In the genomic region with DNA sequence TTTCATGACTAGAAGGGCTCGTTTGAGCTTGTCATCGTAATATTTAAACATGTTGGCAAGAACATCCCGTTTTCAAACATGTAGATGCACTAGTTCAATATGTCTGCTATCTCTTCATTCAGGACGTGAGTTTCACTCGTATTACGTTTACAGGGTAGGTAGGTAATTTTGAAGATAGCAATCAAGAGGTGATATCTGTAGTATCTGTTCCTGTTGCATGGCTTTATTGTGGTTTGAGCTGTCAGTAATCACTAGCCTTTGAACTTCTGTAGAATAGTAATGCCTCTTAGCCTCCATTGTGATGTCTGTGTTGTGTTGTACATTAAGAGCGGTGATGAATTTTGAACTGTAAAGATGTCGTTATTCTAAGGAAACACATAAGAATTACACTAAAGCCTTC, we compare ENCODE assay signal across 17 cellular contexts.
DNase-seq lines count a peak whose midpoint lies in the region; ATAC-seq, FAIRE-seq and TF ChIP-seq lines count a peak whose summit lies in the region.
"Had no signal": no experiment of that assay in that cellular context is flagged by ENCODE, and none has a peak within 500 bp of the region (broad histone marks: within the 10 kb centered on the region; RNA-seq: fewer than 3 reads in every experiment).

No MANE protein-coding gene starts in this region.

- H3K36me3 ChIP-seq in esophagus muscularis mucosa, result peaks cover 0 to 35% (median 5%) of the 10 kb centered on the region in 4 donors

- no peak for TF ChIP-seq POLR2A in esophagus muscularis mucosa (IDR thresholded peaks at IDR 0.05; ENCODE audit: low read depth)

- no peak overlapping the region for H3K27ac Mint-ChIP-seq in CD4-positive, alpha-beta T cell
- peak overlapping the region; percentile 16 for H3K27ac Mint-ChIP-seq in T-helper 17 cell
- H3K27ac Mint-ChIP-seq: GM23338 had no signal

- no peaks in the 10 kb centered on the region for H3K9me3 ChIP-seq in CD4-positive, alpha-beta T cell (ENCODE audit: control insufficient read depth, low read length)
- no peaks in the 10 kb centered on the region for H3K9me3 ChIP-seq in T-helper 17 cell (ENCODE audit: control insufficient read depth, low read length, poor library complexity, severe bottlenecking)
- no peaks in the 10 kb centered on the region for H3K9me3 ChIP-seq in esophagus muscularis mucosa
- H3K9me3 ChIP-seq: A549 had no signal

- H3K4me3 ChIP-seq in esophagus muscularis mucosa, result no peak overlapping the region
- H3K4me3 ChIP-seq: A549, BLaER1, GM23338, SK-N-MC had no signal

- H3K36me3 Mint-ChIP-seq in CD4-positive, alpha-beta T cell (ENCODE audit: low read depth), result no peaks in the 10 kb centered on the region
- peaks cover under 1% of the 10 kb centered on the region for H3K36me3 Mint-ChIP-seq in T-helper 17 cell (ENCODE audit: low read depth)

- CTCF ChIA-PET in CD4-positive, alpha-beta T cell (lab: Charles Lee), result interaction anchor here (1.2 kb wide), 1 partner anchor 68 kb away, joined by 3 read pairs; no protein-coding TSS in a partner anchor

- no peaks in the 10 kb centered on the region for H3K27me3 ChIP-seq in CD4-positive, alpha-beta T cell (ENCODE audit: control insufficient read depth, insufficient read depth, low read length)
- no peaks in the 10 kb centered on the region for H3K27me3 ChIP-seq in esophagus muscularis mucosa
- H3K27me3 ChIP-seq: BLaER1 had no signal

- no peak for TF ChIP-seq CTCF in CD4-positive, alpha-beta T cell (IDR thresholded peaks at IDR 0.05)
- TF ChIP-seq CTCF in esophagus muscularis mucosa (IDR thresholded peaks at IDR 0.05), result no peak

- WGBS in esophagus muscularis mucosa, result 89% methylated on average over 8 of the region's 8 CpGs

- no peak overlapping the region for H3K27ac ChIP-seq in CD4-positive, alpha-beta T cell (ENCODE audit: low read depth, low read length)
- H3K27ac ChIP-seq in esophagus muscularis mucosa (replicated peaks in 1 of 4), result no peak overlapping the region
- H3K27ac ChIP-seq: A549, BLaER1, KMS-11, SK-N-MC had no signal

- POLR2A ChIA-PET in CD4-positive, alpha-beta T cell (lab: Charles Lee), result interaction anchor here (0.7 kb wide), 1 partner anchor 10 kb away, joined by 3 read pairs; no protein-coding TSS in a partner anchor

- no peak for DNase-seq in CD4-positive, alpha-beta T cell
- no peak for DNase-seq in GM19239 (ENCODE audit: insufficient read length, low spot score)
- no peak for DNase-seq in T-helper 17 cell
- DNase-seq in esophagus muscularis mucosa (ENCODE audit: extremely low spot score), result peak; percentile 5
- no peak for DNase-seq in NCI-H2107 (lab: John Stamatoyannopoulos, UW)
- DNase-seq: DMS79, MV-4-11, NCI-H1694 treated with DMSO at 0.1 percent for 48 hours, NCI-H2227 treated with DMSO at 0.1 percent for 48 hours, SHP77 had no signal

- FAIRE-seq in GM19239 (lab: Jason Lieb, UNC), result peak; percentile 8
- FAIRE-seq: A549 had no signal

- H3K4me3 Mint-ChIP-seq in CD4-positive, alpha-beta T cell, result peak overlapping the region; percentile 30
- H3K4me3 Mint-ChIP-seq in T-helper 17 cell, result peak overlapping the region; percentile 13
- H3K4me3 Mint-ChIP-seq: GM23338 had no signal

- TF ChIP-seq EP300 in esophagus muscularis mucosa (IDR thresholded peaks at IDR 0.05), result no peak

- H3K4me1 ChIP-seq in esophagus muscularis mucosa, result peaks cover 9 to 12% (median 10%) of the 10 kb centered on the region in 4 donors
- H3K4me1 ChIP-seq: A549, BLaER1 had no signal

- H3K4me1 Mint-ChIP-seq in CD4-positive, alpha-beta T cell (ENCODE audit: low read depth), result peaks cover 12% of the 10 kb centered on the region
- peaks cover 12% of the 10 kb centered on the region for H3K4me1 Mint-ChIP-seq in T-helper 17 cell
- H3K4me1 Mint-ChIP-seq: GM23338 had no signal

- peak; percentile 76 for ATAC-seq in CD4-positive, alpha-beta T cell (ENCODE audit: poor library complexity)
- peak; percentile 94 for ATAC-seq in T-helper 17 cell
- ATAC-seq in HG03439 (IDR thresholded peaks at IDR 0.05; ENCODE audit: unreplicated experiment), result no peak
- no peak for ATAC-seq in GM21737 (IDR thresholded peaks at IDR 0.05; ENCODE audit: unreplicated experiment)
- ATAC-seq: A549, GM23338 had no signal

- H3K9me3 Mint-ChIP-seq in CD4-positive, alpha-beta T cell, result no peaks in the 10 kb centered on the region

- no peaks in the 10 kb centered on the region for H3K27me3 Mint-ChIP-seq in CD4-positive, alpha-beta T cell
- no peaks in the 10 kb centered on the region for H3K27me3 Mint-ChIP-seq in T-helper 17 cell

- intact Hi-C loops in CD4-positive, alpha-beta T cell (cut with DNase I, micrococcal nuclease), result no loop called here
- intact Hi-C loops in esophagus muscularis mucosa (cut with DNase I), result no loop called here

Comparison
In these comparisons a context has a peak if more than half of its experiments do, and no peak if none do; other contexts are left out.
1. ATAC-seq: peak in CD4-positive, alpha-beta T cell (single experiment) and T-helper 17 cell (single experiment); none in HG03439 (single experiment) and GM21737 (single experiment).